ENCODE assay signal across 8 cellular contexts in the genomic region with DNA sequence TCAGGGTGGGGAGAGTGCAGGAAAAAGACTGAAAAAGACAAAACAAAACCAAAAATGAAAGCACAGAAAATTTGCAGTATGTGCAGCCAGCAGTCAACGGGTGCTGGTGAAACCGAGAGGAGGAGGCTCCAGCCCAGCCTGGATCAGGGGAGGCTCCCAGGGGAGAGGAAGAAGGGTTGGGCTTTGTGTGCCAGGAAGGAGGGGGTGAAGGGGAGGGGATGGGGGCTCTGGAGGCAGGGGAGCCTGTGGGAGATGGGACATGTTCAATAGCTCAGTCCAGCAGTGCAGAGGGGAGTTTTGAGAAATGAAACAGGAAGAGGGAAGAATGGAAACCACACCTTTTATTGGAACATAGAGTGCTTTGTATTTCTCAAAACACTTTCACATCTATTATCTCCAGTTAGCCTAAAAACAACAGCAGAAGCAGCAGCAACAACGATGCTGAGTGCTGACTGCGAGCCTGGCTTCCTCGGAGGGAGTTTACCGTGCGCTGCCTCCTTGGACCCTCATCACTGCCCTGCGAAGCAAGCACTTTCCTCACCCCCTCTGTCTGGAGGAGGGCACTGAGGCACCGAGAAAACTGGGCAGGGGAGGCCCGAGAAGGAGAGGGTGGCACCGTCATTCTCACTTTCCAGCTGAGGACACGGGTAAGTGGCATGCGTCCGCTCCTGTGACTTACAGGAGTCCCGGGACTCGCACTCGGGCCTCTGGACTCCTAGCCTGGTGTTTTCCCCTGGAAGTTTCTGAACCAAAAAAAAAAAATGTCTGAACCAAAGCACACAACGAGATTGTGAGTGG.
DNase-seq lines count a peak whose midpoint lies in the region; ATAC-seq, FAIRE-seq and TF ChIP-seq lines count a peak whose summit lies in the region.

No MANE protein-coding gene starts in this region.

- TF ChIP-seq CTCF in H1 (IDR thresholded peaks at IDR 0.05; ENCODE audit: control extremely low read depth in 1 of 3, insufficient read depth in 1 of 3, low read depth in 1 of 3, low read length in 3 of 3): no peak

- peak overlapping the region in 1 of 4 experiments; percentile 3; a peak in 2 of 8 replicates for H3K4me3 ChIP-seq in H1 (ENCODE audit: extremely low read depth in 1 of 4, insufficient read depth in 2 of 4, low read depth in 3 of 4, low read length in 4 of 4)

- H3K23me2 ChIP-seq in H1 (ENCODE audit: low read depth, low read length): no peaks in the 10 kb centered on the region

- CTCF ChIA-PET in H1 (lab: Charles Lee; ENCODE audit: partially characterized antibody): interaction anchor here (0.7 to 28.0 kb wide), 15 partner anchors 12 to 317 kb away, joined by 3 to 397 read pairs (median 5); no protein-coding TSS in a partner anchor
- CTCF ChIA-PET in HEK293T (lab: Yijun Ruan, JAX): interaction anchor here (0.7 to 1.1 kb wide), 4 partner anchors 13 to 228 kb away, joined by 3 to 5 read pairs (median 3); no protein-coding TSS in a partner anchor

- no peak for TF ChIP-seq EP300 in H1 (IDR thresholded peaks at IDR 0.05; ENCODE audit: borderline replicate concordance in 1 of 2, low read depth in 2 of 2, low read length in 2 of 2)

- no peak overlapping the region for H3K27ac ChIP-seq in H1 (ENCODE audit: low read depth, low read length)

- no peaks in the 10 kb centered on the region for H3K79me1 ChIP-seq in H1 (ENCODE audit: low read depth, low read length)

- peak; percentile 40 for DNase-seq in AG08396 (ENCODE audit: low spot score)
- peak; percentile 87 for DNase-seq in NCI-H82 (lab: John Stamatoyannopoulos, UW)
- no peak for DNase-seq in H1 (ENCODE audit: low read depth in 1 of 2, low spot score in 2 of 2)
- peak; percentile 64 for DNase-seq in sciatic nerve (ENCODE audit: low spot score)
- no peak for DNase-seq in NCI-H774 (lab: John Stamatoyannopoulos, UW)
- DNase-seq in HEK293T (ENCODE audit: extremely low spot score): no peak

- no peak overlapping the region; the same call in 1 of the 2 replicates for H2BK12ac ChIP-seq in H1 (ENCODE audit: low read depth, low read length)

- H2BK120ac ChIP-seq in H1 (replicated peaks; ENCODE audit: low read depth, low read length): no peak overlapping the region

- no peak overlapping the region for H4K5ac ChIP-seq in H1 (ENCODE audit: insufficient read length, low read depth, low read length)

- peak; percentile 75 for ATAC-seq in GM18517 (IDR thresholded peaks at IDR 0.05; ENCODE audit: unreplicated experiment)
- peak; percentile 78 for ATAC-seq in HG02852 (IDR thresholded peaks at IDR 0.05; ENCODE audit: unreplicated experiment)
- peak; percentile 82 for ATAC-seq in sciatic nerve

- POLR2A ChIA-PET in H1 (lab: Charles Lee; ENCODE audit: partially characterized antibody) (interaction anchor here (0.7 to 1.3 kb wide), 4 partner anchors 11 to 172 kb away, joined by 3 to 5 read pairs (median 4); no protein-coding TSS in a partner anchor), HEK293T (lab: Yijun Ruan, JAX) (no interaction called here)

- TF ChIP-seq POLR2A in H1 (IDR thresholded peaks at IDR 0.05; ENCODE audit: control extremely low read depth in 1 of 2, low read depth in 2 of 2, low read length in 2 of 2): no peak

- H2BK20ac ChIP-seq in H1 (ENCODE audit: low read length): no peak overlapping the region

- H3K14ac ChIP-seq in H1 (ENCODE audit: insufficient read length): no peak overlapping the region

- H4K8ac ChIP-seq in H1 (ENCODE audit: extremely low read depth, insufficient read depth, low read length): peak overlapping the region; percentile 60; the same call in 1 of the 2 replicates

- no peak overlapping the region; the same call in 1 of the 2 replicates for H3K18ac ChIP-seq in H1 (ENCODE audit: extremely low read depth, low read length)

- H3K27me3 ChIP-seq in H1 (replicated peaks in 1 of 4; ENCODE audit: control insufficient read depth in 3 of 4, extremely low read depth in 1 of 4, insufficient read depth in 3 of 4, low read length in 3 of 4): peaks cover 0 to 12% (median 4%) of the 10 kb centered on the region in 4 experiments; a peak in 3 of 7 replicates

- H3K9me3 ChIP-seq in H1 (ENCODE audit: insufficient read depth in 2 of 2, low read depth in 1 of 2, low read length in 1 of 2): no peaks in the 10 kb centered on the region

- no peak overlapping the region for H2BK5ac ChIP-seq in H1 (ENCODE audit: low read depth, low read length)

- H3K4ac ChIP-seq in H1 (replicated peaks; ENCODE audit: insufficient read length, low read depth, low read length): peak overlapping the region; percentile 8

- H2AFZ ChIP-seq in H1 (ENCODE audit: low read length): no peak overlapping the region

- H3K23ac ChIP-seq in H1 (ENCODE audit: insufficient read length): no peak overlapping the region

- no peak for TF ChIP-seq RAD21 in H1 (IDR thresholded peaks at IDR 0.05 in 1 of 2, conservative IDR thresholded peaks at IDR 0.05 in 1 of 2; ENCODE audit: low read depth in 2 of 2, low read length in 2 of 2)

- H2AK5ac ChIP-seq in H1 (ENCODE audit: low read depth, low read length): no peak overlapping the region

- FAIRE-seq in H1 (lab: Jason Lieb, UNC): no peak

- H3K9ac ChIP-seq in H1 (replicated peaks in 1 of 4; ENCODE audit: extremely low read depth in 1 of 4, low read depth in 3 of 4, low read length in 3 of 4): no peak overlapping the region

- H4K91ac ChIP-seq in H1 (replicated peaks; ENCODE audit: insufficient read length, low read length): no peak overlapping the region

- peak overlapping the region; percentile 18 to 43; a peak in 3 of 4 replicates for H3K4me2 ChIP-seq in H1 (ENCODE audit: insufficient read depth in 1 of 2, low read depth in 2 of 2, low read length in 2 of 2)

- peaks cover 18 to 40% (median 27%) of the 10 kb centered on the region in 4 experiments for H3K4me1 ChIP-seq in H1 (replicated peaks in 1 of 4; ENCODE audit: control insufficient read depth in 3 of 4, insufficient read depth in 4 of 4, low read length in 3 of 4)

- WGBS in H1 (ENCODE audit: extremely low coverage in 1 of 2, insufficient coverage in 1 of 2, insufficient read length in 1 of 2, insufficient replicate concordance in 2 of 2, low coverage in 1 of 2, low lambda C conversion rate in 2 of 2, missing lambda C conversion rate in 1 of 2), 2 experiments: 68% methylated on average over 18 of the region's 18 CpGs; no CpG with 5 or more reads in 1 of the 2 experiments

- H3K79me2 ChIP-seq in H1 (ENCODE audit: control insufficient read depth in 1 of 2, insufficient read depth in 2 of 2, low read length in 2 of 2): no peaks in the 10 kb centered on the region

- intact Hi-C loops in sciatic nerve (cut with DNase I): no loop called here

- H3K56ac ChIP-seq in H1 (replicated peaks; ENCODE audit: insufficient read length, low read depth, low read length): no peak overlapping the region

- H2BK15ac ChIP-seq in H1 (ENCODE audit: low read length): peak overlapping the region; percentile 50; the same call in 1 of the 2 replicates

- H4K20me1 ChIP-seq in H1 (replicated peaks in 1 of 2; ENCODE audit: control insufficient read depth in 1 of 2, insufficient read depth in 2 of 2, low read length in 2 of 2): peaks cover 0 to 4% of the 10 kb centered on the region in 2 experiments

- H3K36me3 ChIP-seq in H1 (ENCODE audit: control insufficient read depth in 2 of 4, insufficient read depth in 4 of 4, low read length in 3 of 4): no peaks in the 10 kb centered on the region

TF ChIP-seq in H1, 55 proteins besides CTCF, POLR2A, EP300 and RAD21 (continues in another document):
- TF ChIP-seq TAF7 (optimal IDR thresholded peaks at IDR 0.05; ENCODE audit: borderline replicate concordance, low read depth, low read length) (no peak), TBP (IDR thresholded peaks at IDR 0.05; ENCODE audit: low read depth, low read length) (no peak), EZH2 (IDR thresholded peaks at IDR 0.05; ENCODE audit: low read depth, low read length, severe bottlenecking) (no peak), NRF1 (IDR thresholded peaks at IDR 0.05; ENCODE audit: low read depth, low read length) (no peak), CEBPB (IDR thresholded peaks at IDR 0.05; ENCODE audit: low read depth, low read length) (no peak), BCL11A (IDR thresholded peaks at IDR 0.05; ENCODE audit: low read depth in 2 of 2, low read length in 2 of 2) (no peak), TCF12 (IDR thresholded peaks at IDR 0.05; ENCODE audit: low read depth, low read length) (no peak), TAF1 (IDR thresholded peaks at IDR 0.05; ENCODE audit: low read depth, low read length) (no peak), EGR1 (IDR thresholded peaks at IDR 0.05; ENCODE audit: borderline replicate concordance, low read depth, low read length) (no peak)
- TF ChIP-seq, protein P1, sequence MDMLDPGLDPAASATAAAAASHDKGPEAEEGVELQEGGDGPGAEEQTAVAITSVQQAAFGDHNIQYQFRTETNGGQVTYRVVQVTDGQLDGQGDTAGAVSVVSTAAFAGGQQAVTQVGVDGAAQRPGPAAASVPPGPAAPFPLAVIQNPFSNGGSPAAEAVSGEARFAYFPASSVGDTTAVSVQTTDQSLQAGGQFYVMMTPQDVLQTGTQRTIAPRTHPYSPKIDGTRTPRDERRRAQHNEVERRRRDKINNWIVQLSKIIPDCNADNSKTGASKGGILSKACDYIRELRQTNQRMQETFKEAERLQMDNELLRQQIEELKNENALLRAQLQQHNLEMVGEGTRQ (IDR thresholded peaks at IDR 0.05; ENCODE audit: low read length): no peak

TF ChIP-seq in HEK293T, 16 proteins besides CTCF, POLR2A, EP300 and RAD21:
- TF ChIP-seq LEF1 (IDR thresholded peaks at IDR 0.05; ENCODE audit: borderline replicate concordance) (no peak), BHLHE40 (IDR thresholded peaks at IDR 0.05; ENCODE audit: borderline replicate concordance) (no peak), L3MBTL2 (conservative IDR thresholded peaks at IDR 0.05) (no peak), SP1 (IDR thresholded peaks at IDR 0.05) (no peak), HDGF (IDR thresholded peaks at IDR 0.05; ENCODE audit: borderline replicate concordance) (no peak)

Comparison
In these comparisons a context has a peak if more than half of its experiments do, and no peak if none do; other contexts are left out.
1. DNase-seq: peak in AG08396 (single experiment), NCI-H82 (single experiment) and sciatic nerve (single experiment); none in H1 (0 of 2), NCI-H774 (single experiment) and HEK293T (single experiment).
2. Peak in every context shown above with its lines, with median percentiles within 50 percentile points of each other: ATAC-seq.